In the genomic region with DNA sequence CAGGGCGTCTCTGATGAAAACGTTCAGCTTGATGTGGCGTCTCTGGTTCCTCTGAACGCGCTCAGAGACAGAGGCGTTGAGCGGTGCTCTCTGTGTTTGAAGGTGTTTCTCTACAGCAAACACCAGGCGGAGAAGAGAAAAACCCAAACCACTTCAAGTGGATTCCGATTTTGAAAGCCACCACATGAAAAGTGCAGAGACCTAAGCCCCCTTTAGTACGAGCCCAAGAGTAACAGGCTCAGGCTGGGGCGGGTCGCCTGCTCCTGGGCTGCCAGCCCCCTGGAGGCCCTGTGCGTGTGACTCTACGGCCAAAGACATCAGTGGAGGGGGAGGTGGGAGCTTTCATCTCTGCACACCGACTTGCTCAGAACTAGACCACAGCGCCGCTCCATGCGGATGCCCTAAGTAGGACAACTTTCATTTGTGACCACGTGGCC, we compare ENCODE assay signal across 10 cellular contexts.
DNase-seq lines count a peak whose midpoint lies in the region; ATAC-seq lines count a peak whose summit lies in the region.
"Had no signal": no experiment of that assay in that cellular context is flagged by ENCODE, and none has a peak within 500 bp of the region (broad histone marks: within the 10 kb centered on the region; RNA-seq: fewer than 3 reads in every experiment).

No MANE protein-coding gene starts in this region.

- H3K4me3 ChIP-seq in effector memory CD4-positive, alpha-beta T cell (ENCODE audit: insufficient read depth, low read depth, low read length, poor library complexity, severe bottlenecking), result peak overlapping the region; percentile 30
- H3K4me3 ChIP-seq in SJCRH30, result no peak overlapping the region

- peaks cover 76% of the 10 kb centered on the region for H3K4me1 Mint-ChIP-seq in T-helper 17 cell

- no peaks in the 10 kb centered on the region for H3K27me3 Mint-ChIP-seq in T-helper 17 cell

- H3K36me3 Mint-ChIP-seq in T-helper 17 cell (ENCODE audit: low read depth), result no peaks in the 10 kb centered on the region

- no peaks in the 10 kb centered on the region for H3K9me3 ChIP-seq in T-helper 17 cell (ENCODE audit: control insufficient read depth, low read length, poor library complexity, severe bottlenecking)
- no peaks in the 10 kb centered on the region for H3K9me3 ChIP-seq in effector memory CD4-positive, alpha-beta T cell (ENCODE audit: control insufficient read depth, low read length)
- H3K9me3 ChIP-seq in SJCRH30 (replicated peaks), result no peaks in the 10 kb centered on the region

- peak overlapping the region; percentile 46 for H3K27ac ChIP-seq in effector memory CD4-positive, alpha-beta T cell (ENCODE audit: insufficient read depth, low read length, poor library complexity, severe bottlenecking)
- no peak overlapping the region for H3K27ac ChIP-seq in SJCRH30

- H3K4me1 ChIP-seq in effector memory CD4-positive, alpha-beta T cell (ENCODE audit: control insufficient read depth, insufficient read depth, low read length, poor library complexity, severe bottlenecking), result peaks cover 54% of the 10 kb centered on the region
- H3K4me1 ChIP-seq in SJCRH30, result no peaks in the 10 kb centered on the region

- H3K27ac Mint-ChIP-seq in T-helper 17 cell, result peak overlapping the region; percentile 95

- no peaks in the 10 kb centered on the region for H3K27me3 ChIP-seq in effector memory CD4-positive, alpha-beta T cell (replicated peaks; ENCODE audit: control insufficient read depth, insufficient read depth, low read length, poor library complexity, severe bottlenecking)
- H3K27me3 ChIP-seq in SJCRH30, result no peaks in the 10 kb centered on the region

- ATAC-seq in T-helper 17 cell, result peak; percentile 82
- ATAC-seq: PC-3 had no signal

- H3K36me3 ChIP-seq in effector memory CD4-positive, alpha-beta T cell (ENCODE audit: control insufficient read depth, insufficient read depth, low read length), result no peaks in the 10 kb centered on the region
- no peaks in the 10 kb centered on the region for H3K36me3 ChIP-seq in SJCRH30

- DNase-seq in T-helper 17 cell (peak; percentile 46 to 59 (median 54)), putamen (ENCODE audit: low spot score) (no peak), inferior parietal cortex (ENCODE audit: extremely low spot score) (no peak), SJCRH30 (no peak), NCI-H1930 (lab: John Stamatoyannopoulos, UW) (no peak)
- peak; percentile 83 for DNase-seq in activated CD8-positive, alpha-beta memory T cell treated with anti-CD3 and anti-CD28 coated beads, Interleukin-2, amount 50 U/mL, for 48 hours
- DNase-seq in effector memory CD4-positive, alpha-beta T cell, result peak; percentile 40 to 48 (median 46)
- peak; percentile 60 to 65 for DNase-seq in stimulated activated CD8-positive, alpha-beta memory T cell treated with anti-CD3 and anti-CD28 coated beads, Interleukin-2, amount 100 ng/mL, for 48 hours (ENCODE audit: low read depth in 2 of 2)
- DNase-seq: NCI-H2081, PC-3 had no signal

- H3K4me3 Mint-ChIP-seq in T-helper 17 cell, result peak overlapping the region; percentile 86

Comparison
In these comparisons a context has a peak if more than half of its experiments do, and no peak if none do; other contexts are left out.
1. DNase-seq: peak in T-helper 17 cell (3 of 3), activated CD8-positive, alpha-beta memory T cell treated with anti-CD3 and anti-CD28 coated beads, Interleukin-2, amount 50 U/mL, for 48 hours (single experiment), effector memory CD4-positive, alpha-beta T cell (3 of 3) and stimulated activated CD8-positive, alpha-beta memory T cell treated with anti-CD3 and anti-CD28 coated beads, Interleukin-2, amount 100 ng/mL, for 48 hours (2 of 2); none in putamen (single experiment), inferior parietal cortex (single experiment), SJCRH30 (0 of 2) and NCI-H1930 (0 of 2).